In genomic region chr17:78355701-78356100, GRCh38 we compare ENCODE assay signal across 9 cellular contexts. TPM values are rescaled to one million over a fixed set of nuclear protein-coding genes. Genes with fewer than 3 reads are reported as not detected.
DNase-seq lines count a peak whose midpoint lies in the region; ATAC-seq and TF ChIP-seq lines count a peak whose summit lies in the region.
"Had no signal": no experiment of that assay in that cellular context is flagged by ENCODE, and none has a peak within 500 bp of the region (broad histone marks: within the 10 kb centered on the region; RNA-seq: fewer than 3 reads in every experiment).

No MANE protein-coding gene starts in this region.

- H3K4me1 ChIP-seq in hepatocyte (ENCODE audit: insufficient read depth) = peaks cover 49% of the 10 kb centered on the region

- ATAC-seq in stimulated activated memory B cell treated with anti-CD40 and anti-IgM and Interleukin-4, amounts not matched to agents 10 μg/mL and 1 μg/mL and 100 μg/mL, for 72 hours = no peak
- ATAC-seq in HG03159 (IDR thresholded peaks at IDR 0.05; ENCODE audit: unreplicated experiment) (no peak), GM19395 (IDR thresholded peaks at IDR 0.05; ENCODE audit: unreplicated experiment) (no peak)

- H3K9me3 ChIP-seq in hepatocyte (ENCODE audit: low read depth) = no peaks in the 10 kb centered on the region

- peak overlapping the region; percentile 97 for H3K27ac Mint-ChIP-seq in T-helper 1 cell treated with Interleukin-12 subunit alpha and Interleukin-12 subunit beta and Interleukin-4 antibody, amounts not matched to agents 30 μg/mL and 1 μg/mL, for 36 hours
- H3K27ac Mint-ChIP-seq in activated T-helper 2 cell treated with anti-CD3 and anti-CD28 coated beads, Interferon-gamma antibody, Interleukin-2, Interleukin-4, amounts not matched to agents 10 μg/mL and 5 μg/mL and 100 μg/mL, durations not matched to agents 14 hours and 24 hours and 36 hours = peak overlapping the region; percentile 95
- peak overlapping the region; percentile 89 for H3K27ac Mint-ChIP-seq in stimulated activated memory B cell treated with anti-CD40 and anti-IgM and Interleukin-4, amounts not matched to agents 10 μg/mL and 1 μg/mL and 100 μg/mL, for 72 hours

- no peaks in the 10 kb centered on the region for H3K36me3 ChIP-seq in hepatocyte (replicated peaks; ENCODE audit: insufficient read depth, low read depth)

- no peak overlapping the region for H2AFZ ChIP-seq in hepatocyte

- intact Hi-C loops in activated T-helper 2 cell treated with anti-CD3 and anti-CD28 coated beads, Interferon-gamma antibody, Interleukin-2, Interleukin-4, amounts not matched to agents 10 μg/mL and 5 μg/mL and 100 μg/mL, durations not matched to agents 14 hours and 24 hours and 36 hours (cut with micrococcal nuclease) = loop anchor here (1.0 to 5.0 kb wide), 5 partner anchors 40 to 1213 kb away; partner anchors contain the start of genes SEC14L1 and TMC8

- H3K27ac ChIP-seq in hepatocyte = peak overlapping the region; percentile 99
- H3K27ac ChIP-seq: VCaP had no signal

- H3K27me3 ChIP-seq in hepatocyte = no peaks in the 10 kb centered on the region

- H3K4me1 Mint-ChIP-seq in T-helper 1 cell treated with Interleukin-12 subunit alpha and Interleukin-12 subunit beta and Interleukin-4 antibody, amounts not matched to agents 30 μg/mL and 1 μg/mL, for 36 hours (ENCODE audit: low read depth) = peaks cover 36% of the 10 kb centered on the region
- H3K4me1 Mint-ChIP-seq in activated T-helper 2 cell treated with anti-CD3 and anti-CD28 coated beads, Interferon-gamma antibody, Interleukin-2, Interleukin-4, amounts not matched to agents 10 μg/mL and 5 μg/mL and 100 μg/mL, durations not matched to agents 14 hours and 24 hours and 36 hours (ENCODE audit: low read depth) = peaks cover 39% of the 10 kb centered on the region
- peaks cover 66% of the 10 kb centered on the region for H3K4me1 Mint-ChIP-seq in stimulated activated memory B cell treated with anti-CD40 and anti-IgM and Interleukin-4, amounts not matched to agents 10 μg/mL and 1 μg/mL and 100 μg/mL, for 72 hours

- WGBS in hepatocyte (ENCODE audit: low lambda C conversion rate, missing lambda C conversion rate) = 41% methylated on average over 3 of the region's 3 CpGs

- H3K36me3 Mint-ChIP-seq in T-helper 1 cell treated with Interleukin-12 subunit alpha and Interleukin-12 subunit beta and Interleukin-4 antibody, amounts not matched to agents 30 μg/mL and 1 μg/mL, for 36 hours (ENCODE audit: low read depth) = peaks cover 40% of the 10 kb centered on the region
- H3K36me3 Mint-ChIP-seq in activated T-helper 2 cell treated with anti-CD3 and anti-CD28 coated beads, Interferon-gamma antibody, Interleukin-2, Interleukin-4, amounts not matched to agents 10 μg/mL and 5 μg/mL and 100 μg/mL, durations not matched to agents 14 hours and 24 hours and 36 hours (ENCODE audit: low read depth) = peaks cover 61% of the 10 kb centered on the region
- H3K36me3 Mint-ChIP-seq in stimulated activated memory B cell treated with anti-CD40 and anti-IgM and Interleukin-4, amounts not matched to agents 10 μg/mL and 1 μg/mL and 100 μg/mL, for 72 hours = peaks cover 25% of the 10 kb centered on the region

- H3K4me2 ChIP-seq in hepatocyte = peak overlapping the region; percentile 99

- peaks cover 46% of the 10 kb centered on the region for H3K79me2 ChIP-seq in hepatocyte

- no peaks in the 10 kb centered on the region for H3K27me3 Mint-ChIP-seq in T-helper 1 cell treated with Interleukin-12 subunit alpha and Interleukin-12 subunit beta and Interleukin-4 antibody, amounts not matched to agents 30 μg/mL and 1 μg/mL, for 36 hours (ENCODE audit: low read depth)
- H3K27me3 Mint-ChIP-seq in activated T-helper 2 cell treated with anti-CD3 and anti-CD28 coated beads, Interferon-gamma antibody, Interleukin-2, Interleukin-4, amounts not matched to agents 10 μg/mL and 5 μg/mL and 100 μg/mL, durations not matched to agents 14 hours and 24 hours and 36 hours (ENCODE audit: low read depth) = no peaks in the 10 kb centered on the region
- no peaks in the 10 kb centered on the region for H3K27me3 Mint-ChIP-seq in stimulated activated memory B cell treated with anti-CD40 and anti-IgM and Interleukin-4, amounts not matched to agents 10 μg/mL and 1 μg/mL and 100 μg/mL, for 72 hours

- peak overlapping the region; percentile 93 for H3K4me3 Mint-ChIP-seq in T-helper 1 cell treated with Interleukin-12 subunit alpha and Interleukin-12 subunit beta and Interleukin-4 antibody, amounts not matched to agents 30 μg/mL and 1 μg/mL, for 36 hours
- peak overlapping the region; percentile 90 for H3K4me3 Mint-ChIP-seq in activated T-helper 2 cell treated with anti-CD3 and anti-CD28 coated beads, Interferon-gamma antibody, Interleukin-2, Interleukin-4, amounts not matched to agents 10 μg/mL and 5 μg/mL and 100 μg/mL, durations not matched to agents 14 hours and 24 hours and 36 hours (ENCODE audit: low read depth)
- peak overlapping the region; percentile 65 for H3K4me3 Mint-ChIP-seq in stimulated activated memory B cell treated with anti-CD40 and anti-IgM and Interleukin-4, amounts not matched to agents 10 μg/mL and 1 μg/mL and 100 μg/mL, for 72 hours

- no peak overlapping the region for H3K4me3 ChIP-seq in hepatocyte

- no peak for DNase-seq in T-helper 1 cell
- DNase-seq in activated T-helper 2 cell treated with anti-CD3 and anti-CD28 coated beads, Interferon-gamma antibody, Interleukin-2, Interleukin-4, amounts not matched to agents 10 μg/mL and 5 μg/mL and 100 μg/mL, durations not matched to agents 14 hours and 24 hours and 36 hours (ENCODE audit: low spot score) = no peak
- DNase-seq in hepatocyte (ENCODE audit: low spot score) = no peak
- DNase-seq in SIG-M5 (lab: John Stamatoyannopoulos, UW) = no peak

- no peak for TF ChIP-seq CTCF in hepatocyte (IDR thresholded peaks at IDR 0.05; ENCODE audit: poor library complexity)

- H4K20me1 ChIP-seq in hepatocyte (ENCODE audit: insufficient read depth, poor library complexity, severe bottlenecking) = peaks cover 37% of the 10 kb centered on the region

- H3K9me2 ChIP-seq in hepatocyte (replicated peaks; ENCODE audit: insufficient read depth) = no peaks in the 10 kb centered on the region

- H3K9me3 Mint-ChIP-seq in T-helper 1 cell treated with Interleukin-12 subunit alpha and Interleukin-12 subunit beta and Interleukin-4 antibody, amounts not matched to agents 30 μg/mL and 1 μg/mL, for 36 hours = no peaks in the 10 kb centered on the region
- no peaks in the 10 kb centered on the region for H3K9me3 Mint-ChIP-seq in activated T-helper 2 cell treated with anti-CD3 and anti-CD28 coated beads, Interferon-gamma antibody, Interleukin-2, Interleukin-4, amounts not matched to agents 10 μg/mL and 5 μg/mL and 100 μg/mL, durations not matched to agents 14 hours and 24 hours and 36 hours
- H3K9me3 Mint-ChIP-seq in stimulated activated memory B cell treated with anti-CD40 and anti-IgM and Interleukin-4, amounts not matched to agents 10 μg/mL and 1 μg/mL and 100 μg/mL, for 72 hours = no peaks in the 10 kb centered on the region

RNA-seq across cellular contexts. Expression of gene SOCS3, which starts 4.2 kb away (rescaled TPM):
- total RNA-seq in activated T-helper 2 cell treated with anti-CD3 and anti-CD28 coated beads, Interferon-gamma antibody, Interleukin-2, Interleukin-4, amounts not matched to agents 10 μg/mL and 5 μg/mL and 100 μg/mL, durations not matched to agents 14 hours and 24 hours and 36 hours = 93.5 and 99.8 TPM in 2 replicates
- total RNA-seq in hepatocyte = 130 and 172 TPM in 2 replicates
- polyA plus RNA-seq in hepatocyte = 181 and 246 TPM in 2 replicates

RNA-seq across cellular contexts. Expression of gene PGS1, which starts 22.7 kb away (rescaled TPM):
- total RNA-seq in activated T-helper 2 cell treated with anti-CD3 and anti-CD28 coated beads, Interferon-gamma antibody, Interleukin-2, Interleukin-4, amounts not matched to agents 10 μg/mL and 5 μg/mL and 100 μg/mL, durations not matched to agents 14 hours and 24 hours and 36 hours = 59.3 and 64.1 TPM in 2 replicates
- 30.4 and 36.0 TPM in 2 replicates for total RNA-seq in hepatocyte
- polyA plus RNA-seq in hepatocyte = 42.5 and 52.2 TPM in 2 replicates
